ENCODE assay signal across 14 cellular contexts in genomic region chr13:26759156-26759906, GRCh38. TPM values are rescaled to one million over a fixed set of nuclear protein-coding genes. Genes with fewer than 3 reads are reported as not detected.
DNase-seq lines count a peak whose midpoint lies in the region; ATAC-seq and TF ChIP-seq lines count a peak whose summit lies in the region.
"Had no signal": no experiment of that assay in that cellular context is flagged by ENCODE, and none has a peak within 500 bp of the region (broad histone marks: within the 10 kb centered on the region; RNA-seq: fewer than 3 reads in every experiment).

No MANE protein-coding gene starts in this region.

- H3K79me2 ChIP-seq in mammary epithelial cell (ENCODE audit: insufficient read depth, low read length): no peaks in the 10 kb centered on the region

- H3K4me1 ChIP-seq in mammary epithelial cell (ENCODE audit: insufficient read depth, low read length): peaks cover 6% of the 10 kb centered on the region
- no peaks in the 10 kb centered on the region for H3K4me1 ChIP-seq in naive thymus-derived CD4-positive, alpha-beta T cell (ENCODE audit: control insufficient read depth in 2 of 2, insufficient read depth in 2 of 2, low read length in 2 of 2)
- H3K4me1 ChIP-seq: BE2C had no signal

- H3K4me3 ChIP-seq in mammary epithelial cell (replicated peaks in 1 of 3; ENCODE audit: insufficient read depth in 1 of 3, low read depth in 2 of 3, low read length in 3 of 3) (peak overlapping the region in 1 of 3 experiments; percentile 2), WERI-Rb-1 (ENCODE audit: low read depth, low read length) (no peak overlapping the region)
- no peak overlapping the region for H3K4me3 ChIP-seq in naive thymus-derived CD4-positive, alpha-beta T cell (ENCODE audit: low read length)

- TF ChIP-seq CTCF in mammary epithelial cell (conservative IDR thresholded peaks at IDR 0.05 in 1 of 2, IDR thresholded peaks at IDR 0.05 in 1 of 2; ENCODE audit: extremely low read depth in 1 of 2, insufficient read depth in 1 of 2, low read depth in 1 of 2, low read length in 2 of 2) (no peak), WERI-Rb-1 (IDR thresholded peaks at IDR 0.05; ENCODE audit: low read depth, low read length) (no peak)

- no peaks in the 10 kb centered on the region for H3K36me3 Mint-ChIP-seq in stimulated activated naive CD8-positive, alpha-beta T cell treated with anti-CD3 and anti-CD28 coated beads, Interleukin-15, Interleukin-2, amounts not matched to agents 100 ng/mL and 50 ng/mL, for 24 hours (ENCODE audit: low read depth)
- H3K36me3 Mint-ChIP-seq in naive thymus-derived CD4-positive, alpha-beta T cell: peaks cover 0 to 14% (median 0%) of the 10 kb centered on the region in 5 donors

- peak overlapping the region; percentile 66 for H3K4me3 Mint-ChIP-seq in stimulated activated naive CD8-positive, alpha-beta T cell treated with anti-CD3 and anti-CD28 coated beads, Interleukin-15, Interleukin-2, amounts not matched to agents 100 ng/mL and 50 ng/mL, for 24 hours
- peak overlapping the region in 9 of 10 donors; percentile 21 to 86 (median 65) for H3K4me3 Mint-ChIP-seq in naive thymus-derived CD4-positive, alpha-beta T cell

- H3K9me3 ChIP-seq in mammary epithelial cell (replicated peaks; ENCODE audit: insufficient read depth, low read length): no peaks in the 10 kb centered on the region
- H3K9me3 ChIP-seq in naive thymus-derived CD4-positive, alpha-beta T cell (ENCODE audit: control insufficient read depth in 2 of 3, low read length in 3 of 3): no peaks in the 10 kb centered on the region
- H3K9me3 ChIP-seq in WERI-Rb-1 (ENCODE audit: severe bottlenecking): no peaks in the 10 kb centered on the region
- H3K9me3 ChIP-seq: BE2C had no signal

- no peak overlapping the region for H3K27ac Mint-ChIP-seq in stimulated activated naive CD8-positive, alpha-beta T cell treated with anti-CD3 and anti-CD28 coated beads, Interleukin-15, Interleukin-2, amounts not matched to agents 100 ng/mL and 50 ng/mL, for 24 hours
- H3K27ac Mint-ChIP-seq in naive thymus-derived CD4-positive, alpha-beta T cell: peak overlapping the region in 1 of 9 donors; percentile 48

- no peaks in the 10 kb centered on the region for H4K20me1 ChIP-seq in mammary epithelial cell (ENCODE audit: insufficient read depth, low read length)

- POLR2A ChIA-PET in naive thymus-derived CD4-positive, alpha-beta T cell (lab: Charles Lee): no interaction called here

- ATAC-seq in stimulated activated naive CD8-positive, alpha-beta T cell treated with anti-CD3 and anti-CD28 coated beads, Interleukin-15, Interleukin-2, amounts not matched to agents 100 U/mL and 50 U/mL, for 24 hours: no peak
- ATAC-seq in naive thymus-derived CD4-positive, alpha-beta T cell: no peak
- ATAC-seq in GM18870 (IDR thresholded peaks at IDR 0.05; ENCODE audit: unreplicated experiment): no peak

- dilution Hi-C loops in mammary epithelial cell (cut with HindIII; ENCODE audit: low sequenced_read_pairs): no loop called here

- H3K27me3 ChIP-seq in mammary epithelial cell (ENCODE audit: insufficient read depth, low read length): peaks cover 41% of the 10 kb centered on the region
- peaks cover 4% of the 10 kb centered on the region in 2 donors for H3K27me3 ChIP-seq in naive thymus-derived CD4-positive, alpha-beta T cell (ENCODE audit: control insufficient read depth in 2 of 2, insufficient read depth in 2 of 2, low read length in 2 of 2)
- H3K27me3 ChIP-seq in WERI-Rb-1 (ENCODE audit: insufficient read depth, low read depth, severe bottlenecking): peaks cover 23% of the 10 kb centered on the region

- H3K27me3 Mint-ChIP-seq in stimulated activated naive CD8-positive, alpha-beta T cell treated with anti-CD3 and anti-CD28 coated beads, Interleukin-15, Interleukin-2, amounts not matched to agents 100 ng/mL and 50 ng/mL, for 24 hours: peaks cover 66% of the 10 kb centered on the region
- H3K27me3 Mint-ChIP-seq in naive thymus-derived CD4-positive, alpha-beta T cell: peaks cover 55 to 74% (median 61%) of the 10 kb centered on the region in 5 donors

- H3K4me1 Mint-ChIP-seq in stimulated activated naive CD8-positive, alpha-beta T cell treated with anti-CD3 and anti-CD28 coated beads, Interleukin-15, Interleukin-2, amounts not matched to agents 100 ng/mL and 50 ng/mL, for 24 hours (ENCODE audit: low read depth): peaks cover 17% of the 10 kb centered on the region
- peaks cover 0 to 28% (median 14%) of the 10 kb centered on the region in 7 donors for H3K4me1 Mint-ChIP-seq in naive thymus-derived CD4-positive, alpha-beta T cell

- intact Hi-C loops in mammary epithelial cell (cut with micrococcal nuclease): no loop called here
- intact Hi-C loops in naive thymus-derived CD4-positive, alpha-beta T cell (cut with micrococcal nuclease): no loop called here

- in situ Hi-C loops in mammary epithelial cell (cut with MboI; ENCODE audit: low sequenced_read_pairs in 2 of 2): no loop called here

- H2AFZ ChIP-seq in mammary epithelial cell (ENCODE audit: low read depth, low read length): peak overlapping the region; percentile 27

- H3K36me3 ChIP-seq in mammary epithelial cell (ENCODE audit: insufficient read depth, low read length): no peaks in the 10 kb centered on the region
- H3K36me3 ChIP-seq in naive thymus-derived CD4-positive, alpha-beta T cell (ENCODE audit: control insufficient read depth in 2 of 3, insufficient read depth in 3 of 3, low read length in 3 of 3): no peaks in the 10 kb centered on the region
- no peaks in the 10 kb centered on the region for H3K36me3 ChIP-seq in WERI-Rb-1
- H3K36me3 ChIP-seq: BE2C had no signal

- no peak overlapping the region for H3K27ac ChIP-seq in mammary epithelial cell (ENCODE audit: insufficient read depth, low read depth, low read length)
- H3K27ac ChIP-seq in naive thymus-derived CD4-positive, alpha-beta T cell (ENCODE audit: low read depth, low read length): no peak overlapping the region
- H3K27ac ChIP-seq in WERI-Rb-1: no peak overlapping the region

- no peak overlapping the region for H3K9ac ChIP-seq in mammary epithelial cell (ENCODE audit: insufficient read depth, low read length)

- CTCF ChIA-PET in mammary epithelial cell (lab: Charles Lee; ENCODE audit: low non-redundant PET): no interaction called here
- CTCF ChIA-PET in naive thymus-derived CD4-positive, alpha-beta T cell (lab: Charles Lee): interaction anchor here (0.7 kb wide), 1 partner anchor 578 kb away, joined by 3 read pairs; no protein-coding TSS in a partner anchor

- WGBS in mammary epithelial cell (ENCODE audit: low coverage, missing lambda C conversion rate): 62% methylated on average over 26 of the region's 31 CpGs

- no peaks in the 10 kb centered on the region for H3K9me3 Mint-ChIP-seq in stimulated activated naive CD8-positive, alpha-beta T cell treated with anti-CD3 and anti-CD28 coated beads, Interleukin-15, Interleukin-2, amounts not matched to agents 100 ng/mL and 50 ng/mL, for 24 hours
- H3K9me3 Mint-ChIP-seq in naive thymus-derived CD4-positive, alpha-beta T cell: peaks cover 0 to 3% (median 0%) of the 10 kb centered on the region in 11 donors

- no peak for DNase-seq in stimulated activated naive CD8-positive, alpha-beta T cell treated with anti-CD3 and anti-CD28 coated beads, Interleukin-15, Interleukin-2, amounts not matched to agents 100 U/mL and 50 U/mL, for 24 hours
- DNase-seq in mammary epithelial cell: no peak
- no peak for DNase-seq in naive thymus-derived CD4-positive, alpha-beta T cell
- no peak for DNase-seq in D341Med (ENCODE audit: low spot score)
- no peak for DNase-seq in cortex of kidney (lab: John Stamatoyannopoulos, UW)
- no peak for DNase-seq in WERI-Rb-1
- DNase-seq: activated CD4-positive, alpha-beta T cell treated with anti-CD3 and anti-CD28 coated beads for 4 hours; BE2C; central memory CD4-positive, alpha-beta T cell; hippocampal formation had no signal

- H3K4me2 ChIP-seq in mammary epithelial cell (ENCODE audit: insufficient read depth, low read depth, low read length): peak overlapping the region; percentile 50

- no TSS peak for BruUV-seq in mammary epithelial cell (replicated peaks; lab: Mats Ljungman, UMichigan)

RNA-seq across cellular contexts. Expression of gene GPR12, which starts 1.3 kb away (rescaled TPM):
- not detected for total RNA-seq in mammary epithelial cell
- polyA plus RNA-seq in mammary epithelial cell: not detected
- polyA minus RNA-seq in mammary epithelial cell: not detected
- total RNA-seq in naive thymus-derived CD4-positive, alpha-beta T cell: not detected
- not detected for polyA plus RNA-seq in naive thymus-derived CD4-positive, alpha-beta T cell
- total RNA-seq: renal cortical epithelial cell, RPMI7951 had no signal
